23 cellular contexts compared by ENCODE assay signal in the genomic region with DNA sequence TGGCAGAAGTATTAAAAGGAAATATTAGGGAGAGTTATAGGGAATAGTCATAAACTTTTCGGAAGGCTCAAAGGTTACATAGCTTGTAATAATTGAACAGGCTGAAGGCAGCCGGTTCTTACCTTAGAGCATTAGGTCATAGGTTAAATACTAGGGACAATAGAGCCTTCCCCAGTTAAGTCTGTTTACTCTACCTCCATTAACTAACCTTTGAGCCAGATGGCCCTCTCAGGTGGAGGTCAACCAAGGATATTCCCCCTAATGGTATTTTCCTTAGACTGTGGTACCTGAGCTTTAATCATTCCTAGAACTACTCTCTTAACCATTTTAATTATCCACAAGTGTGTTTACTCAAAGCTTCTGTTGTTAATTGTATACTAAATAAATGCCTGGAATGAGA.
"Had no signal": no experiment of that assay in that cellular context is flagged by ENCODE, and none has a peak within 500 bp of the region (broad histone marks: within the 10 kb centered on the region; RNA-seq: fewer than 3 reads in every experiment).

No MANE protein-coding gene starts in this region.

- H3K4me3 ChIP-seq: body of pancreas, esophagus squamous epithelium, thoracic aorta had no signal

- H3K4me1 ChIP-seq: body of pancreas, esophagus squamous epithelium, parathyroid adenoma had no signal

- H3K36me3 ChIP-seq: esophagus squamous epithelium, thoracic aorta had no signal

- H3K27ac ChIP-seq: body of pancreas, epithelial cell of prostate, esophagus squamous epithelium, parathyroid adenoma, thoracic aorta had no signal

- DNase-seq: activated CD4-positive, alpha-beta T cell treated with anti-CD3 and anti-CD28 coated beads for 4 hours; activated CD4-positive, alpha-beta T cell treated with anti-CD3 and anti-CD28 coated beads, Interleukin-2, amount 50 U/mL, for 4 hours; activated effector memory CD4-positive, alpha-beta T cell treated with Interleukin-2 at 50 U/mL for 16 hours; activated naive CD4-positive, alpha-beta T cell treated with Interleukin-2 at 50 U/mL for 16 hours; activated T-cell treated with anti-CD3 and anti-CD28 coated beads for 4 hours; anterior cingulate cortex; body of pancreas; dermis blood vessel endothelial cell; effector CD4-positive, alpha-beta T cell; esophagus squamous epithelium; foreskin melanocyte; islet precursor cell; left cardiac atrium; naive thymus-derived CD8-positive, alpha-beta T cell; nucleus accumbens; right cardiac atrium; stimulated activated CD4-positive, alpha-beta T cell treated with anti-CD3 and anti-CD28 coated beads, Interleukin-12 subunit alpha, Interleukin-12 subunit beta, amount 100 ng/mL, for 4 hours; stimulated activated CD4-positive, alpha-beta T cell treated with anti-CD3 and anti-CD28 coated beads, Interleukin-4, amount 100 ng/mL, for 1 hour; stimulated activated naive CD8-positive, alpha-beta T cell treated with anti-CD3 and anti-CD28 coated beads, Interleukin-15, Interleukin-2, amounts not matched to agents 100 U/mL and 50 U/mL, for 24 hours; trophoblast cell had no signal

- H3K9me3 ChIP-seq: body of pancreas, esophagus squamous epithelium, thoracic aorta had no signal

- H3K27me3 ChIP-seq: body of pancreas, esophagus squamous epithelium had no signal
